2 cellular contexts compared by ENCODE assay signal in the genomic region with DNA sequence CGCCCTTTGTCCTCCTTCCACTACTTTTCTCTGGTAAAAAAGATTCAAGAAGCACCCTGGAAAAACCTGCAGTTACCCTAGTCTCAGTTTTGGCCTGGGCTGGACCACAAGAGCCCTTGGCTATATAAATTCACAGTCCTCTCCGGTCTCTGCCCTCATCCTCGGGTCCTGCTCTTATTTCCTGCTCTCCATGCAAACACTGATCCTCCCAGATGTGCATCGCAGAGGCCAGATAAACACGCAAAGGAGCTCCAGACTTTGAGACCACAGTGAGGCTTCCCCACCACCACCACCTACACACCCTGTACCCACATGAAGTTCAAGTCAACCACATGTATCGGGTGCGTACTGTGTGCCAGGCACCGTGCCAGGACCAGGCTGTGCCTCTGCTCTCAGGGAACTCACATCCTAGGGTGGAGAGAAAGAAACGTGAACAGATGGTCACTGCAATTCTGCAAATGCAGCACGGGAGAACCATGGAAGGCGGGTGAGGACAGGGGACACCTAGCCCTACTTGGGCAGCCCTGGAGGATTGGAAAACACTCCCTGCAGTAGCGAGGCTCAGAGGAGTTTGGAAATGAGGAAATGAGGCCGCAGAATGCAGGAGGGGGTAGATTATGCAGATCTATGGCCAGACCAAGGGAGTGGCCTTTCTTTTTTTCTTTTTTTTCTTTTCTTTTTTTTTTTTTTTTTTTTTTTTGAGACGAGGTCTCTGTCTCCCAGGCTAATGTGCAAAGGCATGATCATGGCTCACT.
A peak's percentile ranks its signal among the peaks of the same experiment; 100 is the strongest.
TF ChIP-seq lines count a peak whose summit lies in the region.

No MANE protein-coding gene starts in this region.

TF ChIP-seq in GM12878, 131 proteins besides CTCF, POLR2A, EP300 and RAD21:
- TF ChIP-seq BACH1 (IDR thresholded peaks at IDR 0.05; ENCODE audit: borderline replicate concordance): no peak
- TF ChIP-seq BHLHE40 (IDR thresholded peaks at IDR 0.05; ENCODE audit: borderline replicate concordance in 1 of 2, low read depth in 2 of 2, low read length in 1 of 2): peak in 1 of 2 experiments; percentile 37; a peak in 1 of 4 replicates
- TF ChIP-seq ZBED1 (IDR thresholded peaks at IDR 0.05; ENCODE audit: borderline replicate concordance): peak; percentile 36; the same call in 1 of the 2 replicates
- TF ChIP-seq MEF2A (IDR thresholded peaks at IDR 0.05; ENCODE audit: insufficient read depth, low read depth, low read length): no peak
- peak; percentile 46; the same call in 1 of the 2 replicates for TF ChIP-seq ZNF384 (IDR thresholded peaks at IDR 0.05; ENCODE audit: borderline replicate concordance, low read depth, low read length)
- TF ChIP-seq FOS (IDR thresholded peaks at IDR 0.05; ENCODE audit: borderline replicate concordance, extremely low read depth, insufficient read length): no peak
- TF ChIP-seq SPI1 (IDR thresholded peaks at IDR 0.05; ENCODE audit: borderline replicate concordance, insufficient read depth, low read depth, low read length): peak; percentile 27; the same call in 1 of the 2 replicates
- peak; percentile 65 for TF ChIP-seq RUNX3 (IDR thresholded peaks at IDR 0.05; ENCODE audit: low read length)
- 0 out of 4 replicates have a peak, but pooled peaks of 1 of the 2 experiments have one; percentile 1 for TF ChIP-seq ETV6 (conservative IDR thresholded peaks at IDR 0.05 in 1 of 2, IDR thresholded peaks at IDR 0.05 in 1 of 2; ENCODE audit: borderline replicate concordance in 1 of 2, low read depth in 1 of 2)
- TF ChIP-seq MTA3 (IDR thresholded peaks at IDR 0.05; ENCODE audit: borderline replicate concordance, low read length): peak; percentile 48; the same call in 1 of the 2 replicates
- 0 out of 2 replicates have a peak, but pooled peaks have one; percentile 3 for TF ChIP-seq MLLT1 (IDR thresholded peaks at IDR 0.05)
- 0 out of 2 replicates have a peak, but pooled peaks have one; percentile 6 for TF ChIP-seq POLR2AphosphoS2 (IDR thresholded peaks at IDR 0.05; ENCODE audit: low read depth, low read length)
- TF ChIP-seq SMARCA5 (IDR thresholded peaks at IDR 0.05): peak; percentile 53; the same call in 1 of the 2 replicates
- 0 out of 2 replicates have a peak, but pooled peaks have one; percentile 16 for TF ChIP-seq CBFB (IDR thresholded peaks at IDR 0.05; ENCODE audit: low read depth)
- TF ChIP-seq PML (IDR thresholded peaks at IDR 0.05; ENCODE audit: low read length): no peak
- no peak for TF ChIP-seq STAT3 (IDR thresholded peaks at IDR 0.05; ENCODE audit: low read depth, low read length)
- no peak for TF ChIP-seq SIX5 (IDR thresholded peaks at IDR 0.05; ENCODE audit: low read depth, low read length, severe bottlenecking)
- TF ChIP-seq LARP7 (IDR thresholded peaks at IDR 0.05): peak; percentile 72

TF ChIP-seq in HEK293T, 16 proteins besides CTCF, POLR2A, EP300 and RAD21:
- TF ChIP-seq HDGF (IDR thresholded peaks at IDR 0.05; ENCODE audit: borderline replicate concordance): no peak
- TF ChIP-seq TARDBP (IDR thresholded peaks at IDR 0.05): no peak
- no peak for TF ChIP-seq ZNF384 (IDR thresholded peaks at IDR 0.05)
- TF ChIP-seq FOXM1 (IDR thresholded peaks at IDR 0.05; ENCODE audit: borderline replicate concordance): no peak
- no peak for TF ChIP-seq FOXA1 (IDR thresholded peaks at IDR 0.05)
- no peak for TF ChIP-seq SUZ12 (IDR thresholded peaks at IDR 0.05)
- TF ChIP-seq L3MBTL2 (conservative IDR thresholded peaks at IDR 0.05): no peak
- no peak for TF ChIP-seq ELF4 (IDR thresholded peaks at IDR 0.05)
- TF ChIP-seq ARNT (IDR thresholded peaks at IDR 0.05): no peak
- no peak for TF ChIP-seq BHLHE40 (IDR thresholded peaks at IDR 0.05; ENCODE audit: borderline replicate concordance)
- no peak for TF ChIP-seq LEF1 (IDR thresholded peaks at IDR 0.05; ENCODE audit: borderline replicate concordance)
- TF ChIP-seq FOXK2 (IDR thresholded peaks at IDR 0.05): no peak
- TF ChIP-seq SP1 (IDR thresholded peaks at IDR 0.05): no peak
- TF ChIP-seq, protein P1, sequence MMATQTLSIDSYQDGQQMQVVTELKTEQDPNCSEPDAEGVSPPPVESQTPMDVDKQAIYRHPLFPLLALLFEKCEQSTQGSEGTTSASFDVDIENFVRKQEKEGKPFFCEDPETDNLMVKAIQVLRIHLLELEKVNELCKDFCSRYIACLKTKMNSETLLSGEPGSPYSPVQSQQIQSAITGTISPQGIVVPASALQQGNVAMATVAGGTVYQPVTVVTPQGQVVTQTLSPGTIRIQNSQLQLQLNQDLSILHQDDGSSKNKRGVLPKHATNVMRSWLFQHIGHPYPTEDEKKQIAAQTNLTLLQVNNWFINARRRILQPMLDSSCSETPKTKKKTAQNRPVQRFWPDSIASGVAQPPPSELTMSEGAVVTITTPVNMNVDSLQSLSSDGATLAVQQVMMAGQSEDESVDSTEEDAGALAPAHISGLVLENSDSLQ (IDR thresholded peaks at IDR 0.05): no peak
- TF ChIP-seq NFRKB (IDR thresholded peaks at IDR 0.05): no peak
